Comparison of ENCODE assay signal across 9 cellular contexts in genomic region chr2:43634604-43635306, GRCh38. TPM values are rescaled to one million over a fixed set of nuclear protein-coding genes. Genes with fewer than 3 reads are reported as not detected.
DNase-seq lines count a peak whose midpoint lies in the region; ATAC-seq and TF ChIP-seq lines count a peak whose summit lies in the region.
"Had no signal": no experiment of that assay in that cellular context is flagged by ENCODE, and none has a peak within 500 bp of the region (broad histone marks: within the 10 kb centered on the region; RNA-seq: fewer than 3 reads in every experiment).

No MANE protein-coding gene starts in this region.

- no peaks in the 10 kb centered on the region for H3K36me3 ChIP-seq in left ventricle myocardium inferior

- H3K27ac ChIP-seq in left ventricle myocardium inferior (replicated peaks): peak overlapping the region; percentile 27
- H3K27ac ChIP-seq in right cardiac atrium (ENCODE audit: low read length): no peak overlapping the region

- DNase-seq in left ventricle myocardium inferior (no peak), right cardiac atrium (no peak), RKO (ENCODE audit: low spot score) (peak; percentile 12), fibroblast of villous mesenchyme (ENCODE audit: low read depth) (peak; percentile 77), nephron progenitor cell (no peak), T-helper 1 cell (no peak)
- no peak for DNase-seq in activated naive CD4-positive, alpha-beta T cell treated with anti-CD3 and anti-CD28 coated beads for 36 hours
- DNase-seq: activated CD8-positive, alpha-beta T cell treated with anti-CD3 and anti-CD28 coated beads, Interleukin-2, amount 10 ng/mL, durations not matched to agents 7 days and 5 days had no signal

- H3K4me1 ChIP-seq in left ventricle myocardium inferior: peaks cover 15% of the 10 kb centered on the region
- peaks cover 6% of the 10 kb centered on the region for H3K4me1 ChIP-seq in right cardiac atrium (ENCODE audit: control insufficient read depth, insufficient read depth, low read length)

- H3K4me3 Mint-ChIP-seq in nephron progenitor cell: no peak overlapping the region
- H3K4me3 Mint-ChIP-seq in activated naive CD4-positive, alpha-beta T cell treated with anti-CD3 and anti-CD28 coated beads for 36 hours: no peak overlapping the region
- H3K4me3 Mint-ChIP-seq: activated CD8-positive, alpha-beta T cell treated with anti-CD3 and anti-CD28 coated beads, Interleukin-2, amount 10 ng/mL, durations not matched to agents 7 days and 5 days had no signal

- peak overlapping the region; percentile 3 for H3K4me3 ChIP-seq in left ventricle myocardium inferior
- H3K4me3 ChIP-seq in right cardiac atrium (ENCODE audit: low read length): no peak overlapping the region
- H3K4me3 ChIP-seq in fibroblast of villous mesenchyme (ENCODE audit: low read depth, low read length): no peak overlapping the region

- H3K9me3 Mint-ChIP-seq in nephron progenitor cell: peaks cover 9% of the 10 kb centered on the region
- peaks cover 4% of the 10 kb centered on the region for H3K9me3 Mint-ChIP-seq in activated naive CD4-positive, alpha-beta T cell treated with anti-CD3 and anti-CD28 coated beads for 36 hours

- ATAC-seq in right cardiac atrium (no peak), HG03095 (IDR thresholded peaks at IDR 0.05; ENCODE audit: unreplicated experiment) (no peak)
- ATAC-seq: activated CD8-positive, alpha-beta T cell treated with anti-CD3 and anti-CD28 coated beads, Interleukin-2, amount 10 ng/mL, durations not matched to agents 7 days and 5 days had no signal

- peaks cover 11% of the 10 kb centered on the region for H3K9me3 ChIP-seq in left ventricle myocardium inferior (replicated peaks)
- H3K9me3 ChIP-seq in right cardiac atrium (ENCODE audit: control insufficient read depth, low read length): no peaks in the 10 kb centered on the region

- peaks cover 53% of the 10 kb centered on the region for H3K27me3 Mint-ChIP-seq in nephron progenitor cell (ENCODE audit: low read depth, poor library complexity)
- peaks cover 23% of the 10 kb centered on the region for H3K27me3 Mint-ChIP-seq in activated naive CD4-positive, alpha-beta T cell treated with anti-CD3 and anti-CD28 coated beads for 36 hours (ENCODE audit: low read depth)

- TF ChIP-seq CTCF in left ventricle myocardium inferior (IDR thresholded peaks at IDR 0.05; ENCODE audit: borderline replicate concordance) (no peak), fibroblast of villous mesenchyme (IDR thresholded peaks at IDR 0.05; ENCODE audit: insufficient read depth, low read depth, low read length) (no peak), nephron progenitor cell (IDR thresholded peaks at IDR 0.05) (no peak)

- peaks cover 4% of the 10 kb centered on the region for H3K36me3 Mint-ChIP-seq in nephron progenitor cell (ENCODE audit: low read depth)
- no peaks in the 10 kb centered on the region for H3K36me3 Mint-ChIP-seq in activated naive CD4-positive, alpha-beta T cell treated with anti-CD3 and anti-CD28 coated beads for 36 hours (ENCODE audit: low read depth)

- 42% methylated on average over 6 of the region's 6 CpGs for WGBS in right cardiac atrium

- peaks cover 37% of the 10 kb centered on the region for H3K4me1 Mint-ChIP-seq in nephron progenitor cell
- peaks cover 5% of the 10 kb centered on the region for H3K4me1 Mint-ChIP-seq in activated naive CD4-positive, alpha-beta T cell treated with anti-CD3 and anti-CD28 coated beads for 36 hours (ENCODE audit: low read depth)

- intact Hi-C loops in left ventricle myocardium inferior (cut with micrococcal nuclease): no loop called here
- intact Hi-C loops in right cardiac atrium (cut with DNase I): no loop called here
- intact Hi-C loops in activated naive CD4-positive, alpha-beta T cell treated with anti-CD3 and anti-CD28 coated beads for 36 hours (cut with micrococcal nuclease): loop anchor here (5.0 kb wide), 1 partner anchor 138 kb away; the partner anchor contains the start of gene DYNC2LI1

- CTCF ChIA-PET in activated naive CD4-positive, alpha-beta T cell treated with anti-CD3 and anti-CD28 coated beads for 36 hours (lab: Charles Lee): no interaction called here

- peaks cover 65% of the 10 kb centered on the region for H3K27me3 ChIP-seq in left ventricle myocardium inferior (ENCODE audit: low read depth)
- no peaks in the 10 kb centered on the region for H3K27me3 ChIP-seq in right cardiac atrium (ENCODE audit: control insufficient read depth, insufficient read depth)

- H3K27ac Mint-ChIP-seq in nephron progenitor cell: no peak overlapping the region
- H3K27ac Mint-ChIP-seq in activated naive CD4-positive, alpha-beta T cell treated with anti-CD3 and anti-CD28 coated beads for 36 hours: no peak overlapping the region
- H3K27ac Mint-ChIP-seq: activated CD8-positive, alpha-beta T cell treated with anti-CD3 and anti-CD28 coated beads, Interleukin-2, amount 10 ng/mL, durations not matched to agents 7 days and 5 days had no signal

RNA-seq across cellular contexts. Expression of gene PLEKHH2, which starts 2.3 kb away (rescaled TPM):
- total RNA-seq in left ventricle myocardium inferior: 1.3 TPM
- 1 to 10 TPM; 3.3 to 5.9 (median 4.0) TPM for total RNA-seq in right cardiac atrium
- 3.2 TPM for polyA plus RNA-seq in right cardiac atrium
- total RNA-seq in fibroblast of villous mesenchyme: 3.9 and 7.3 TPM in 2 replicates
- total RNA-seq in activated naive CD4-positive, alpha-beta T cell treated with anti-CD3 and anti-CD28 coated beads for 36 hours: under 1 TPM; 0.64 to 0.72 TPM

RNA-seq across cellular contexts. Expression of gene THADA, which starts 38.9 kb away (rescaled TPM):
- total RNA-seq in left ventricle myocardium inferior (15.4 TPM), right cardiac atrium (10 to 100 TPM; 19.0 to 20.7 (median 20.2) TPM), fibroblast of villous mesenchyme (23.2 and 33.2 TPM in 2 replicates)
- polyA plus RNA-seq in right cardiac atrium: 10.6 TPM
- 10 to 100 TPM; 28.6 to 31.5 TPM for total RNA-seq in activated naive CD4-positive, alpha-beta T cell treated with anti-CD3 and anti-CD28 coated beads for 36 hours

RNA-seq across cellular contexts. Expression of gene C1GALT1C1L, which starts 41.5 kb away (rescaled TPM):
- total RNA-seq in left ventricle myocardium inferior (1.2 TPM), right cardiac atrium (1 to 10 TPM; 1.4 to 3.1 (median 2.6) TPM), fibroblast of villous mesenchyme (0.86 and 1.3 TPM in 2 replicates)
- polyA plus RNA-seq in right cardiac atrium: 3.5 TPM
- not detected for total RNA-seq in activated naive CD4-positive, alpha-beta T cell treated with anti-CD3 and anti-CD28 coated beads for 36 hours
- total RNA-seq: activated CD8-positive, alpha-beta T cell treated with anti-CD3 and anti-CD28 coated beads, Interleukin-2, amount 10 ng/mL, durations not matched to agents 7 days and 5 days had no signal

Comparison
In these comparisons a context has a peak if more than half of its experiments do, and no peak if none do; other contexts are left out.
1. DNase-seq: peak in RKO (single experiment) and fibroblast of villous mesenchyme (single experiment); none in left ventricle myocardium inferior (single experiment), right cardiac atrium (0 of 3), nephron progenitor cell (single experiment), activated naive CD4-positive, alpha-beta T cell treated with anti-CD3 and anti-CD28 coated beads for 36 hours (single experiment) and T-helper 1 cell (0 of 5).